Comparison of ENCODE assay signal across 31 cellular contexts in genomic region chr20:61476956-61477355, GRCh38.
"Had no signal": no experiment of that assay in that cellular context is flagged by ENCODE, and none has a peak within 500 bp of the region (broad histone marks: within the 10 kb centered on the region; RNA-seq: fewer than 3 reads in every experiment).

No MANE protein-coding gene starts in this region.

- H3K4me2 ChIP-seq: PC-9 had no signal

- ATAC-seq: activated CD8-positive, alpha-beta memory T cell treated with anti-CD3 and anti-CD28 coated beads, Interleukin-2, amount 10 ng/mL, durations not matched to agents 7 days and 5 days; K562 had no signal

- H3K36me3 ChIP-seq: ascending aorta, cardiac muscle cell, SJCRH30, WERI-Rb-1 had no signal

- H3K9me3 ChIP-seq: ascending aorta, SJCRH30 had no signal

- H3K27me3 ChIP-seq: ascending aorta, cardiac muscle cell had no signal

- H3K27ac ChIP-seq: ascending aorta, cardiac muscle cell, PC-9, SJCRH30, SK-N-MC, WERI-Rb-1 had no signal

- DNase-seq: activated CD4-positive, alpha-beta memory T cell treated with anti-CD3 and anti-CD28 coated beads, Interleukin-2, amount 10 ng/mL, durations not matched to agents 7 days and 5 days; activated CD4-positive, alpha-beta T cell treated with anti-CD3 and anti-CD28 coated beads for 1 hour; activated CD4-positive, alpha-beta T cell treated with anti-CD3 and anti-CD28 coated beads for 48 hours; activated CD4-positive, CD25-positive, alpha-beta regulatory T cell; activated CD8-positive, alpha-beta memory T cell treated with anti-CD3 and anti-CD28 coated beads for 24 hours; activated CD8-positive, alpha-beta memory T cell treated with anti-CD3 and anti-CD28 coated beads, Interleukin-2, amount 10 ng/mL, durations not matched to agents 7 days and 5 days; activated CD8-positive, alpha-beta memory T cell treated with anti-CD3 and anti-CD28 coated beads, Interleukin-2, amount 50 U/mL, for 48 hours; activated effector memory CD4-positive, alpha-beta T cell treated with Interleukin-2 at 50 U/mL for 16 hours; activated naive CD8-positive, alpha-beta T cell treated with anti-CD3 and anti-CD28 coated beads, Interleukin-2, amount 10 ng/mL, durations not matched to agents 7 days and 5 days; activated T-cell treated with anti-CD3 and anti-CD28 coated beads, Interleukin-2, amount 50 U/mL, for 48 hours; amygdala; NCI-H1092 treated with DMSO at 0.1 percent for 48 hours; NCI-H1417; NCI-H146; NCI-H187; NCI-H2081; NCI-H345; NCI-H524 treated with DMSO at 0.1 percent for 48 hours; NCI-H748 treated with DMSO at 0.1 percent for 48 hours; NK-92 treated with Interleukin-12 subunit alpha and Interleukin-12 subunit beta, amount 100 ng/mL, for 24 hours; PC-9; SHP77; SJCRH30; T1000; WERI-Rb-1 had no signal

- H3K4me3 ChIP-seq: ascending aorta, cardiac muscle cell, K562, PC-9, SJCRH30, SK-N-MC had no signal

- H2AFZ ChIP-seq: PC-9 had no signal

- H3K36me3 Mint-ChIP-seq: activated CD8-positive, alpha-beta memory T cell treated with anti-CD3 and anti-CD28 coated beads, Interleukin-2, amount 10 ng/mL, durations not matched to agents 7 days and 5 days; activated naive CD4-positive, alpha-beta T cell treated with anti-CD3 and anti-CD28 coated beads, Interleukin-2, amount 50 U/mL, for 24 hours; activated naive CD8-positive, alpha-beta T cell treated with anti-CD3 and anti-CD28 coated beads, Interleukin-2, amount 10 ng/mL, durations not matched to agents 7 days and 5 days had no signal

- H3K27ac Mint-ChIP-seq: activated CD4-positive, alpha-beta memory T cell treated with anti-CD3 and anti-CD28 coated beads, Interleukin-2, amount 10 ng/mL, durations not matched to agents 7 days and 5 days; activated CD8-positive, alpha-beta memory T cell treated with anti-CD3 and anti-CD28 coated beads, Interleukin-2, amount 10 ng/mL, durations not matched to agents 7 days and 5 days; activated naive CD4-positive, alpha-beta T cell treated with anti-CD3 and anti-CD28 coated beads, Interleukin-2, amount 50 U/mL, for 24 hours; activated naive CD8-positive, alpha-beta T cell treated with anti-CD3 and anti-CD28 coated beads, Interleukin-2, amount 10 ng/mL, durations not matched to agents 7 days and 5 days had no signal

- H3K4me1 ChIP-seq: ascending aorta, SJCRH30 had no signal

- H3K4me3 Mint-ChIP-seq: activated CD4-positive, alpha-beta memory T cell treated with anti-CD3 and anti-CD28 coated beads, Interleukin-2, amount 10 ng/mL, durations not matched to agents 7 days and 5 days; activated CD8-positive, alpha-beta memory T cell treated with anti-CD3 and anti-CD28 coated beads, Interleukin-2, amount 10 ng/mL, durations not matched to agents 7 days and 5 days; activated naive CD4-positive, alpha-beta T cell treated with anti-CD3 and anti-CD28 coated beads, Interleukin-2, amount 50 U/mL, for 24 hours; activated naive CD8-positive, alpha-beta T cell treated with anti-CD3 and anti-CD28 coated beads, Interleukin-2, amount 10 ng/mL, durations not matched to agents 7 days and 5 days; central memory CD8-positive, alpha-beta T cell had no signal

- H3K27me3 Mint-ChIP-seq: activated CD8-positive, alpha-beta memory T cell treated with anti-CD3 and anti-CD28 coated beads, Interleukin-2, amount 10 ng/mL, durations not matched to agents 7 days and 5 days; activated naive CD8-positive, alpha-beta T cell treated with anti-CD3 and anti-CD28 coated beads, Interleukin-2, amount 10 ng/mL, durations not matched to agents 7 days and 5 days had no signal

- H3K4me1 Mint-ChIP-seq: activated CD4-positive, alpha-beta memory T cell treated with anti-CD3 and anti-CD28 coated beads, Interleukin-2, amount 10 ng/mL, durations not matched to agents 7 days and 5 days; activated CD8-positive, alpha-beta memory T cell treated with anti-CD3 and anti-CD28 coated beads, Interleukin-2, amount 10 ng/mL, durations not matched to agents 7 days and 5 days; activated naive CD4-positive, alpha-beta T cell treated with anti-CD3 and anti-CD28 coated beads, Interleukin-2, amount 50 U/mL, for 24 hours; activated naive CD8-positive, alpha-beta T cell treated with anti-CD3 and anti-CD28 coated beads, Interleukin-2, amount 10 ng/mL, durations not matched to agents 7 days and 5 days; central memory CD8-positive, alpha-beta T cell had no signal
